Comparison of ENCODE assay signal across 8 cellular contexts in the genomic region with DNA sequence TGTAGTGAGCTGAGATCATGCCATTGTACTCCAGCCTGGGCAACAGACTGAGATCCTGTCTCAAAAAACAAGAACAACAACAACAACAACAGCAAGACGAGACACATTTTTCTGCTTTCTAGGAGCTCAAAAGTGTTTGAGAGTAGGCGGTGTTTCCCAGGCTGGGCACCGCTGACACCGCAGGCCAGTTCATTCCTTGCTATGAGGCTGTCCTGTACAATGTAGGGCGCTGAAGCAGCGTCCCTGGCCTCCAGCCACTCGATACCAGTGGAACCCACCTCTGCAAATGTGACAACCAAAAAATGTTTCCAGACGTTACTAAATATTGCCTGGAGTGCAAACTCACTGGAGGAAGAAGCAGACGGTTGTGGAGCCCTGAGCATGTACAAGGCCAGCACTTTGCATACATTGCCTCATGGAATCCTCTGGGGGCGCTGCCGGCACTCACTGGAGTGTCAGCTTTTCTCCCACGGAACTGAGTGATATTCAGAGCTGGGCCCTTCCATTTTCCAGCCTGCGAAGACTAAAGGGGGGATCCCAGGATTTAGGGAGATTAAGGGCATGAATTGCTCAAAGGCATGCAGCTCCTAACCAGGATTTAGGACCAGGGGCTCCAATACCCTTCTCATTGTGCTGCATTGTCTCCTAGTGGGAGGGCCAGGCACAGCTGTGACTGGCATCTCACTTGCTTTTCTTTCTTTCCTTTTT. TPM values are rescaled to one million over a fixed set of nuclear protein-coding genes. Genes with fewer than 3 reads are reported as not detected.
DNase-seq lines count a peak whose midpoint lies in the region; ATAC-seq, FAIRE-seq and TF ChIP-seq lines count a peak whose summit lies in the region.

No MANE protein-coding gene starts in this region.

- no peaks in the 10 kb centered on the region for H3K9me3 Mint-ChIP-seq in HFFc6
- H3K9me3 Mint-ChIP-seq in activated T-helper 2 cell treated with anti-CD3 and anti-CD28 coated beads, Interferon-gamma antibody, Interleukin-2, Interleukin-4, amounts not matched to agents 10 μg/mL and 5 μg/mL and 100 μg/mL, durations not matched to agents 14 hours and 24 hours and 36 hours, result no peaks in the 10 kb centered on the region

- peak; percentile 81 for DNase-seq in CD1c-positive myeloid dendritic cell (ENCODE audit: extremely low spot score)
- DNase-seq in HFFc6, result peak; percentile 44
- DNase-seq in RCC 7860 (ENCODE audit: low spot score), result peak; percentile 13
- DNase-seq in activated T-helper 2 cell treated with anti-CD3 and anti-CD28 coated beads, Interferon-gamma antibody, Interleukin-2, Interleukin-4, amounts not matched to agents 10 μg/mL and 5 μg/mL and 100 μg/mL, durations not matched to agents 14 hours and 24 hours and 36 hours (ENCODE audit: low spot score), result peak; percentile 43
- DNase-seq in foreskin melanocyte, result peak; percentile 68
- DNase-seq in omental fat pad (ENCODE audit: low spot score), result no peak
- peak; percentile 68 for DNase-seq in urothelium cell line (ENCODE audit: low spot score)

- H3K4me1 Mint-ChIP-seq in HFFc6 (ENCODE audit: low read depth), result peaks cover 32% of the 10 kb centered on the region
- H3K4me1 Mint-ChIP-seq in activated T-helper 2 cell treated with anti-CD3 and anti-CD28 coated beads, Interferon-gamma antibody, Interleukin-2, Interleukin-4, amounts not matched to agents 10 μg/mL and 5 μg/mL and 100 μg/mL, durations not matched to agents 14 hours and 24 hours and 36 hours (ENCODE audit: low read depth), result peaks cover 8% of the 10 kb centered on the region

- FAIRE-seq in RCC 7860 (lab: Jason Lieb, UNC), result no peak
- no peak for FAIRE-seq in urothelium cell line (lab: Jason Lieb, UNC)

- no peak overlapping the region for H3K27ac Mint-ChIP-seq in HFFc6
- no peak overlapping the region for H3K27ac Mint-ChIP-seq in activated T-helper 2 cell treated with anti-CD3 and anti-CD28 coated beads, Interferon-gamma antibody, Interleukin-2, Interleukin-4, amounts not matched to agents 10 μg/mL and 5 μg/mL and 100 μg/mL, durations not matched to agents 14 hours and 24 hours and 36 hours

- TF ChIP-seq CTCF in HFFc6 (IDR thresholded peaks at IDR 0.05), result peak; percentile 83
- TF ChIP-seq CTCF in omental fat pad (IDR thresholded peaks at IDR 0.05), result no peak

- H3K36me3 Mint-ChIP-seq in HFFc6 (ENCODE audit: low read depth), result no peaks in the 10 kb centered on the region
- H3K36me3 Mint-ChIP-seq in activated T-helper 2 cell treated with anti-CD3 and anti-CD28 coated beads, Interferon-gamma antibody, Interleukin-2, Interleukin-4, amounts not matched to agents 10 μg/mL and 5 μg/mL and 100 μg/mL, durations not matched to agents 14 hours and 24 hours and 36 hours (ENCODE audit: low read depth), result no peaks in the 10 kb centered on the region

- intact Hi-C loops in activated T-helper 2 cell treated with anti-CD3 and anti-CD28 coated beads, Interferon-gamma antibody, Interleukin-2, Interleukin-4, amounts not matched to agents 10 μg/mL and 5 μg/mL and 100 μg/mL, durations not matched to agents 14 hours and 24 hours and 36 hours (cut with micrococcal nuclease), result loop anchor here (2.0 kb wide), 1 partner anchor 541 kb away; no protein-coding TSS in a partner anchor

- H3K4me3 Mint-ChIP-seq in HFFc6, result no peak overlapping the region
- H3K4me3 Mint-ChIP-seq in activated T-helper 2 cell treated with anti-CD3 and anti-CD28 coated beads, Interferon-gamma antibody, Interleukin-2, Interleukin-4, amounts not matched to agents 10 μg/mL and 5 μg/mL and 100 μg/mL, durations not matched to agents 14 hours and 24 hours and 36 hours (ENCODE audit: low read depth), result no peak overlapping the region

- peaks cover 8% of the 10 kb centered on the region for H3K27me3 Mint-ChIP-seq in HFFc6 (ENCODE audit: insufficient read depth)
- no peaks in the 10 kb centered on the region for H3K27me3 Mint-ChIP-seq in activated T-helper 2 cell treated with anti-CD3 and anti-CD28 coated beads, Interferon-gamma antibody, Interleukin-2, Interleukin-4, amounts not matched to agents 10 μg/mL and 5 μg/mL and 100 μg/mL, durations not matched to agents 14 hours and 24 hours and 36 hours (ENCODE audit: low read depth)

- ATAC-seq in omental fat pad (ENCODE audit: low FRiP score), result peak; percentile 47
- no peak for ATAC-seq in HG02588 (IDR thresholded peaks at IDR 0.05; ENCODE audit: unreplicated experiment)

RNA-seq across cellular contexts. Expression of gene MIEF1, which starts 5.8 kb away (rescaled TPM):
- 10 to 100 TPM; 26.4 to 32.8 (median 28.7) TPM for total RNA-seq in HFFc6 (2021; fragmentation: NEBNext Ultra II Directional; extraction: Animal tissue kit (Norgen Biotek cat#: 25700))
- total RNA-seq in activated T-helper 2 cell treated with anti-CD3 and anti-CD28 coated beads, Interferon-gamma antibody, Interleukin-2, Interleukin-4, amounts not matched to agents 10 μg/mL and 5 μg/mL and 100 μg/mL, durations not matched to agents 14 hours and 24 hours and 36 hours, result 46.9 and 47.5 TPM in 2 replicates
- total RNA-seq in omental fat pad, result 10 to 100 TPM; 23.6 to 46.0 (median 32.4) TPM

RNA-seq across cellular contexts. Expression of gene ATF4, which starts 24.1 kb away (rescaled TPM):
- 100 to 1,000 TPM; 227 to 271 (median 249) TPM for total RNA-seq in HFFc6 (2021; fragmentation: NEBNext Ultra II Directional; extraction: Animal tissue kit (Norgen Biotek cat#: 25700))
- 339 and 348 TPM in 2 replicates for total RNA-seq in activated T-helper 2 cell treated with anti-CD3 and anti-CD28 coated beads, Interferon-gamma antibody, Interleukin-2, Interleukin-4, amounts not matched to agents 10 μg/mL and 5 μg/mL and 100 μg/mL, durations not matched to agents 14 hours and 24 hours and 36 hours
- total RNA-seq in omental fat pad, result 100 to 1,000 TPM; 258 to 714 (median 610) TPM

RNA-seq across cellular contexts. Expression of gene RPS19BP1, which starts 36.3 kb away (rescaled TPM):
- 10 to 100 TPM; 60.5 to 85.5 (median 75.9) TPM for total RNA-seq in HFFc6 (2021; fragmentation: NEBNext Ultra II Directional; extraction: Animal tissue kit (Norgen Biotek cat#: 25700))
- 76.9 and 78.4 TPM in 2 replicates for total RNA-seq in activated T-helper 2 cell treated with anti-CD3 and anti-CD28 coated beads, Interferon-gamma antibody, Interleukin-2, Interleukin-4, amounts not matched to agents 10 μg/mL and 5 μg/mL and 100 μg/mL, durations not matched to agents 14 hours and 24 hours and 36 hours
- total RNA-seq in omental fat pad, result 100 to 1,000 TPM; 103 to 157 (median 133) TPM

RNA-seq across cellular contexts. Expression of gene MGAT3, which starts 39.5 kb away (rescaled TPM):
- total RNA-seq in HFFc6 (2021; fragmentation: NEBNext Ultra II Directional; extraction: Animal tissue kit (Norgen Biotek cat#: 25700)), result not detected
- total RNA-seq in activated T-helper 2 cell treated with anti-CD3 and anti-CD28 coated beads, Interferon-gamma antibody, Interleukin-2, Interleukin-4, amounts not matched to agents 10 μg/mL and 5 μg/mL and 100 μg/mL, durations not matched to agents 14 hours and 24 hours and 36 hours, result 0.11 and 0.21 TPM in 2 replicates
- total RNA-seq in omental fat pad, result 10 to 100 TPM in 2 of 4 donors, 1 to 10 TPM in 2; 4.1 to 23.5 (median 9.9) TPM
